1 cellular context compared by ENCODE assay signal in genomic region chr6:166382933-166383816, GRCh38.
A peak's percentile ranks its signal among the peaks of the same experiment; 100 is the strongest.
TF ChIP-seq lines count a peak whose summit lies in the region.

Gene MPC1 (minus strand): TSS chr6:166382940. CDS start chr6:166382876, 64 bp downstream.

TF ChIP-seq in K562, 482 proteins besides CTCF, POLR2A, EP300 and RAD21 (continued from another document and continues in another):
- peak; percentile 65 for TF ChIP-seq MGA (IDR thresholded peaks at IDR 0.05)
- no peak for TF ChIP-seq DLX4 (CRISPR knock-in tag; IDR thresholded peaks at IDR 0.05)
- TF ChIP-seq BHLHE40 (IDR thresholded peaks at IDR 0.05; ENCODE audit: low read length): peak; percentile 85
- TF ChIP-seq PHF8 (IDR thresholded peaks at IDR 0.05; ENCODE audit: borderline replicate concordance, low read length): peak; percentile 94; the same call in 1 of the 2 replicates
- no peak for TF ChIP-seq HMBOX1 (IDR thresholded peaks at IDR 0.05)
- peak; percentile 86 for TF ChIP-seq ZFX (CRISPR knock-in tag; IDR thresholded peaks at IDR 0.05)
- peak; percentile 28; the same call in 1 of the 2 replicates for TF ChIP-seq PML (IDR thresholded peaks at IDR 0.05; ENCODE audit: low read length)
- peak in 1 of 2 experiments; percentile 74; a peak in 2 of 4 replicates for TF ChIP-seq NONO (IDR thresholded peaks at IDR 0.05; ENCODE audit: low read depth in 2 of 2, low read length in 1 of 2)
- TF ChIP-seq GATAD2B (IDR thresholded peaks at IDR 0.05; ENCODE audit: borderline replicate concordance): peak; percentile 86
- TF ChIP-seq ZNF263 (CRISPR knock-in tag; IDR thresholded peaks at IDR 0.05; ENCODE audit: borderline replicate concordance): peak; percentile 46; the same call in 1 of the 2 replicates
- peak; percentile 90 for TF ChIP-seq MTA3 (IDR thresholded peaks at IDR 0.05; ENCODE audit: borderline replicate concordance)
- TF ChIP-seq CCNT2 (IDR thresholded peaks at IDR 0.05; ENCODE audit: borderline replicate concordance, extremely low read depth, insufficient read length, low read depth, low read length): peak; percentile 85
- TF ChIP-seq MBD2 (IDR thresholded peaks at IDR 0.05; ENCODE audit: borderline replicate concordance, low read depth): peak; percentile 77; the same call in 1 of the 2 replicates
- TF ChIP-seq GATAD2A (IDR thresholded peaks at IDR 0.05): peak; percentile 45; the same call in 1 of the 2 replicates
- TF ChIP-seq ZNF511 (CRISPR knock-in tag; IDR thresholded peaks at IDR 0.05): peak; percentile 90
- TF ChIP-seq HMGXB4 (CRISPR knock-in tag; IDR thresholded peaks at IDR 0.05): no peak
- TF ChIP-seq MNT (conservative IDR thresholded peaks at IDR 0.05): peak; percentile 81 to 94
- TF ChIP-seq E4F1 (CRISPR knock-in tag; IDR thresholded peaks at IDR 0.05; ENCODE audit: borderline replicate concordance): peak; percentile 99
- 0 out of 2 replicates have a peak, but pooled peaks have one; percentile 41 for TF ChIP-seq FOXO4 (CRISPR knock-in tag; IDR thresholded peaks at IDR 0.05)
- TF ChIP-seq HNRNPUL1 (IDR thresholded peaks at IDR 0.05; ENCODE audit: low read length): no peak
- no peak for TF ChIP-seq ARID1B (IDR thresholded peaks at IDR 0.05)
- TF ChIP-seq IFI16 (CRISPR knock-in tag; IDR thresholded peaks at IDR 0.05): no peak
- TF ChIP-seq ARID3A (IDR thresholded peaks at IDR 0.05; ENCODE audit: borderline replicate concordance, low read depth, low read length): no peak
- peak; percentile 85 to 90 for TF ChIP-seq E2F6 (IDR thresholded peaks at IDR 0.05; ENCODE audit: borderline replicate concordance in 1 of 2, extremely low read depth in 1 of 2, insufficient read depth in 1 of 2, insufficient read length in 1 of 2, low read depth in 1 of 2, low read length in 1 of 2, poor library complexity in 1 of 2, severe bottlenecking in 1 of 2)
